Comparison of ENCODE assay signal across 18 cellular contexts in the genomic region with DNA sequence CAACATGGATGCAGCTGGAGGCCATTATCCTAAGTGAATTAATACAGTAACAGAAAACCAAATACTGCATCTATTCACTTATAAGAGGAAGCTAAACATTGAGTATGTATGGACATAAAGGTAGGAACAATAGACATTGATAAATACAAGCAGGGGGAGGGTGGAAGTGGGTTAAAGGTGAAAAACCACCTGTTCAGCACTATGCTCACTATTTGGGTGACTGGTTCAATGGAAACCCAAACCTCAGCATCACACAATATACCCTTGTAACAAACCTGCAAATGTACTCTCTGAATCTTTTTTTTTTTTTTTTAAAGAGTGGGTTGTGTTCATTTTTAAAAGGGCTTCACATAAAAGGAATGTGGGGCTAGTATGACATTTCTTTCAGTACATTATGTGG. TPM values are rescaled to one million over a fixed set of nuclear protein-coding genes. Genes with fewer than 3 reads are reported as not detected.
"Had no signal": no experiment of that assay in that cellular context is flagged by ENCODE, and none has a peak within 500 bp of the region (broad histone marks: within the 10 kb centered on the region; RNA-seq: fewer than 3 reads in every experiment).

No MANE protein-coding gene starts in this region.

- H3K27ac Mint-ChIP-seq: activated naive CD8-positive, alpha-beta T cell treated with anti-CD3 and anti-CD28 coated beads, Interleukin-2, amount 10 ng/mL, durations not matched to agents 7 days and 5 days; activated T-helper 2 cell treated with anti-CD3 and anti-CD28 coated beads, Interferon-gamma antibody, Interleukin-2, Interleukin-4, amounts not matched to agents 10 μg/mL and 5 μg/mL and 100 μg/mL, durations not matched to agents 14 hours and 24 hours and 36 hours had no signal

- DNase-seq: activated CD4-positive, CD25-positive, alpha-beta regulatory T cell treated with anti-CD3 and anti-CD28 coated beads, Interleukin-2, amount 50 U/mL, for 72 hours; activated naive CD8-positive, alpha-beta T cell treated with anti-CD3 and anti-CD28 coated beads, Interleukin-2, amount 10 ng/mL, durations not matched to agents 7 days and 5 days; dorsolateral prefrontal cortex; glutamatergic neuron; mammary epithelial cell; ovary; stimulated activated CD4-positive, alpha-beta T cell treated with anti-CD3 and anti-CD28 coated beads, Interleukin-12 subunit alpha, Interleukin-12 subunit beta, amount 100 ng/mL, for 4 hours; stomach; SW 1271; T-helper 9 cell had no signal

- H3K27me3 Mint-ChIP-seq: activated naive CD8-positive, alpha-beta T cell treated with anti-CD3 and anti-CD28 coated beads, Interleukin-2, amount 10 ng/mL, durations not matched to agents 7 days and 5 days had no signal

- FAIRE-seq: bronchial epithelial cell, endometrium had no signal

- ATAC-seq: esophagus mucosa had no signal

- H3K4me3 Mint-ChIP-seq: activated naive CD8-positive, alpha-beta T cell treated with anti-CD3 and anti-CD28 coated beads, Interleukin-2, amount 10 ng/mL, durations not matched to agents 7 days and 5 days; neural crest cell had no signal

- H3K9me3 Mint-ChIP-seq: activated naive CD8-positive, alpha-beta T cell treated with anti-CD3 and anti-CD28 coated beads, Interleukin-2, amount 10 ng/mL, durations not matched to agents 7 days and 5 days; activated T-helper 2 cell treated with anti-CD3 and anti-CD28 coated beads, Interferon-gamma antibody, Interleukin-2, Interleukin-4, amounts not matched to agents 10 μg/mL and 5 μg/mL and 100 μg/mL, durations not matched to agents 14 hours and 24 hours and 36 hours; neural crest cell had no signal

RNA-seq across cellular contexts. Expression of gene CPB2, which starts 26.9 kb away (rescaled TPM):
- total RNA-seq: activated naive CD8-positive, alpha-beta T cell treated with anti-CD3 and anti-CD28 coated beads, Interleukin-2, amount 10 ng/mL, durations not matched to agents 7 days and 5 days; activated T-helper 2 cell treated with anti-CD3 and anti-CD28 coated beads, Interferon-gamma antibody, Interleukin-2, Interleukin-4, amounts not matched to agents 10 μg/mL and 5 μg/mL and 100 μg/mL, durations not matched to agents 14 hours and 24 hours and 36 hours; ascending aorta; bronchial epithelial cell; esophagus mucosa; mammary epithelial cell; thoracic aorta; ureter had no signal
- polyA plus RNA-seq: mammary epithelial cell, ovary, stomach had no signal
